1 cellular context compared by ENCODE assay signal in genomic region chr1:215793210-215793609, GRCh38.
TF ChIP-seq lines count a peak whose summit lies in the region.

No MANE protein-coding gene starts in this region.

TF ChIP-seq in GM12878, 131 proteins besides CTCF, POLR2A, EP300 and RAD21 (continued from another document):
- TF ChIP-seq ZBTB33 (IDR thresholded peaks at IDR 0.05) (no peak), ATF2 (IDR thresholded peaks at IDR 0.05; ENCODE audit: low read length) (no peak), MTA3 (IDR thresholded peaks at IDR 0.05; ENCODE audit: borderline replicate concordance, low read length) (no peak), POU2F2 (IDR thresholded peaks at IDR 0.05; ENCODE audit: borderline replicate concordance, low read depth, low read length) (no peak), ZNF24 (IDR thresholded peaks at IDR 0.05) (no peak), MTA2 (IDR thresholded peaks at IDR 0.05; ENCODE audit: low read depth) (no peak), JUND (IDR thresholded peaks at IDR 0.05; ENCODE audit: low read depth, low read length) (no peak), CUX1 (IDR thresholded peaks at IDR 0.05; ENCODE audit: insufficient replicate concordance, low read depth, low read length) (no peak), HCFC1 (IDR thresholded peaks at IDR 0.05; ENCODE audit: low read length) (no peak), NR2C2 (IDR thresholded peaks at IDR 0.05; ENCODE audit: borderline replicate concordance, control insufficient read depth, insufficient read length, low read depth) (no peak), NR2C1 (IDR thresholded peaks at IDR 0.05) (no peak), KDM1A (IDR thresholded peaks at IDR 0.05; ENCODE audit: borderline replicate concordance) (no peak), NKRF (conservative IDR thresholded peaks at IDR 0.05) (no peak), ZZZ3 (IDR thresholded peaks at IDR 0.05; ENCODE audit: control insufficient read depth, insufficient read length, low read depth) (no peak), NR2F1 (conservative IDR thresholded peaks at IDR 0.05) (no peak), USF1 (IDR thresholded peaks at IDR 0.05; ENCODE audit: borderline replicate concordance, extremely low read length, insufficient read depth, low read depth, low read length) (no peak)
